In the genomic region with DNA sequence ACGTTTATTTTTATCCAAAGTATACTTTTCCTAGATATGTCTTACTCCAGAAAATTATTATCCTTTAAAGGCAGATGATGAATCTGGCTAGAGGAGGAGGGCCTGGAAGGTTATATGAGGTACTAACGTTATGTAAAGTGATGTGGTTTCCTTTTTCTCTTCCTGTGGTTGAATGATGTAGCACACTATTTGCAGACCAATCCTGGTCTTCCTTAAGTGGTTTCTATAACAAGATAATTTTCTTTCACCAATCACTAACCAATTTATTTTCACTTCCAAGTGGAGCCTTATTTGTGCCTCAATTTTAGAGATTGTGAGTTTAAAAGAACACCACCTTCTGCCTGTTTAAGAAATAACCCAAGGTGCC, we compare ENCODE assay signal across 10 cellular contexts.
DNase-seq lines count a peak whose midpoint lies in the region; ATAC-seq lines count a peak whose summit lies in the region.
"Had no signal": no experiment of that assay in that cellular context is flagged by ENCODE, and none has a peak within 500 bp of the region (broad histone marks: within the 10 kb centered on the region; RNA-seq: fewer than 3 reads in every experiment).

No MANE protein-coding gene starts in this region.

- DNase-seq in activated T-cell treated with anti-CD3 and anti-CD28 coated beads, Interleukin-2, amount 50 U/mL, for 4 hours = no peak
- no peak for DNase-seq in activated T-cell treated with anti-CD3 and anti-CD28 coated beads, Interleukin-2, amount 50 U/mL, for 1 hour
- DNase-seq in SIG-M5 (lab: John Stamatoyannopoulos, UW) = peak; percentile 55
- DNase-seq in activated T-helper 2 cell treated with anti-CD3 and anti-CD28 coated beads, Interferon-gamma antibody, Interleukin-2, Interleukin-4, amounts not matched to agents 10 μg/mL and 5 μg/mL and 100 μg/mL, durations not matched to agents 14 hours and 24 hours and 36 hours (ENCODE audit: low spot score) = no peak
- no peak for DNase-seq in NCI-H226
- DNase-seq: trophoblast cell had no signal

- peak; percentile 28 to 51 for ATAC-seq in activated T-cell treated with anti-CD3 and anti-CD28 coated beads, Interleukin-2, amount 50 U/mL, for 4 hours
- ATAC-seq in HG03095 (IDR thresholded peaks at IDR 0.05; ENCODE audit: unreplicated experiment) (peak; percentile 43), esophagus mucosa (no peak)

- peaks cover 12% of the 10 kb centered on the region for H3K4me1 Mint-ChIP-seq in activated T-cell treated with anti-CD3 and anti-CD28 coated beads, Interleukin-2, amount 50 U/mL, for 4 hours (ENCODE audit: low read depth)
- H3K4me1 Mint-ChIP-seq in stimulated activated naive CD8-positive, alpha-beta T cell treated with anti-CD3 and anti-CD28 coated beads, Interleukin-15, Interleukin-2, amounts not matched to agents 100 ng/mL and 50 ng/mL, for 24 hours (ENCODE audit: low read depth) = peaks cover 26% of the 10 kb centered on the region
- peaks cover 22% of the 10 kb centered on the region for H3K4me1 Mint-ChIP-seq in activated T-helper 2 cell treated with anti-CD3 and anti-CD28 coated beads, Interferon-gamma antibody, Interleukin-2, Interleukin-4, amounts not matched to agents 10 μg/mL and 5 μg/mL and 100 μg/mL, durations not matched to agents 14 hours and 24 hours and 36 hours (ENCODE audit: low read depth)

- H3K36me3 Mint-ChIP-seq in activated T-cell treated with anti-CD3 and anti-CD28 coated beads, Interleukin-2, amount 50 U/mL, for 4 hours (ENCODE audit: insufficient read depth) = no peaks in the 10 kb centered on the region
- no peaks in the 10 kb centered on the region for H3K36me3 Mint-ChIP-seq in stimulated activated naive CD8-positive, alpha-beta T cell treated with anti-CD3 and anti-CD28 coated beads, Interleukin-15, Interleukin-2, amounts not matched to agents 100 ng/mL and 50 ng/mL, for 24 hours (ENCODE audit: low read depth)
- H3K36me3 Mint-ChIP-seq in activated T-helper 2 cell treated with anti-CD3 and anti-CD28 coated beads, Interferon-gamma antibody, Interleukin-2, Interleukin-4, amounts not matched to agents 10 μg/mL and 5 μg/mL and 100 μg/mL, durations not matched to agents 14 hours and 24 hours and 36 hours (ENCODE audit: low read depth) = no peaks in the 10 kb centered on the region

- no peak overlapping the region for H3K4me3 Mint-ChIP-seq in activated T-cell treated with anti-CD3 and anti-CD28 coated beads, Interleukin-2, amount 50 U/mL, for 4 hours
- H3K4me3 Mint-ChIP-seq in stimulated activated naive CD8-positive, alpha-beta T cell treated with anti-CD3 and anti-CD28 coated beads, Interleukin-15, Interleukin-2, amounts not matched to agents 100 ng/mL and 50 ng/mL, for 24 hours = peak overlapping the region; percentile 2
- H3K4me3 Mint-ChIP-seq in activated T-helper 2 cell treated with anti-CD3 and anti-CD28 coated beads, Interferon-gamma antibody, Interleukin-2, Interleukin-4, amounts not matched to agents 10 μg/mL and 5 μg/mL and 100 μg/mL, durations not matched to agents 14 hours and 24 hours and 36 hours (ENCODE audit: low read depth) = no peak overlapping the region
- H3K4me3 Mint-ChIP-seq: nephron had no signal

- H3K9me3 Mint-ChIP-seq in activated T-cell treated with anti-CD3 and anti-CD28 coated beads, Interleukin-2, amount 50 U/mL, for 4 hours = no peaks in the 10 kb centered on the region
- H3K9me3 Mint-ChIP-seq in stimulated activated naive CD8-positive, alpha-beta T cell treated with anti-CD3 and anti-CD28 coated beads, Interleukin-15, Interleukin-2, amounts not matched to agents 100 ng/mL and 50 ng/mL, for 24 hours = no peaks in the 10 kb centered on the region
- no peaks in the 10 kb centered on the region for H3K9me3 Mint-ChIP-seq in activated T-helper 2 cell treated with anti-CD3 and anti-CD28 coated beads, Interferon-gamma antibody, Interleukin-2, Interleukin-4, amounts not matched to agents 10 μg/mL and 5 μg/mL and 100 μg/mL, durations not matched to agents 14 hours and 24 hours and 36 hours
- H3K9me3 Mint-ChIP-seq: nephron had no signal

- H3K27ac Mint-ChIP-seq in stimulated activated naive CD8-positive, alpha-beta T cell treated with anti-CD3 and anti-CD28 coated beads, Interleukin-15, Interleukin-2, amounts not matched to agents 100 ng/mL and 50 ng/mL, for 24 hours = peak overlapping the region; percentile 36
- H3K27ac Mint-ChIP-seq in activated T-helper 2 cell treated with anti-CD3 and anti-CD28 coated beads, Interferon-gamma antibody, Interleukin-2, Interleukin-4, amounts not matched to agents 10 μg/mL and 5 μg/mL and 100 μg/mL, durations not matched to agents 14 hours and 24 hours and 36 hours = no peak overlapping the region
- H3K27ac Mint-ChIP-seq: nephron had no signal

- intact Hi-C loops in activated T-helper 2 cell treated with anti-CD3 and anti-CD28 coated beads, Interferon-gamma antibody, Interleukin-2, Interleukin-4, amounts not matched to agents 10 μg/mL and 5 μg/mL and 100 μg/mL, durations not matched to agents 14 hours and 24 hours and 36 hours (cut with micrococcal nuclease) = loop anchor here (1.0 to 5.0 kb wide), 9 partner anchors 37 to 896 kb away; no protein-coding TSS in a partner anchor

- no peaks in the 10 kb centered on the region for H3K27me3 Mint-ChIP-seq in activated T-cell treated with anti-CD3 and anti-CD28 coated beads, Interleukin-2, amount 50 U/mL, for 4 hours (ENCODE audit: low read depth)
- H3K27me3 Mint-ChIP-seq in stimulated activated naive CD8-positive, alpha-beta T cell treated with anti-CD3 and anti-CD28 coated beads, Interleukin-15, Interleukin-2, amounts not matched to agents 100 ng/mL and 50 ng/mL, for 24 hours = peaks cover 8% of the 10 kb centered on the region
- H3K27me3 Mint-ChIP-seq in activated T-helper 2 cell treated with anti-CD3 and anti-CD28 coated beads, Interferon-gamma antibody, Interleukin-2, Interleukin-4, amounts not matched to agents 10 μg/mL and 5 μg/mL and 100 μg/mL, durations not matched to agents 14 hours and 24 hours and 36 hours (ENCODE audit: low read depth) = peaks cover 16% of the 10 kb centered on the region
